ENCODE assay signal across 1 cellular context in the genomic region with DNA sequence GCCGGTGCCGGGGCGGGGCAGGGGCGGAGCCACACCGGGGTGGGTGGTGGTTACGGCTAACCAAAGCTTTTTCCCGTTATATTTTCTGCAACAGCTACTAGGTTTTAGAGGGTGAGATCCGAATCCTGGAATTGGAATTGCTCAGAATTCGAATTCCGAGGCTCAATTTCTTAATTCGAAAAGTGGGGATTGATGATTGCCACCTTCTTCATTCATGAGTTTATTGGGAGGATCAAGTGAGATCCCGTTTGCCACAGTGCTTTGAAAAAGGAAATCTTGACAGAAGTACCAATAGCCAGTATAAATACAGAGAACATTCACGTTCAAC.
TF ChIP-seq lines count a peak whose summit lies in the region.

No MANE protein-coding gene starts in this region.

TF ChIP-seq in K562, 482 proteins besides CTCF, POLR2A, EP300 and RAD21:
- TF ChIP-seq ZNF239 (CRISPR knock-in tag; IDR thresholded peaks at IDR 0.05) (no peak), SIN3A (IDR thresholded peaks at IDR 0.05; ENCODE audit: borderline replicate concordance in 2 of 2, control insufficient read depth in 1 of 2, low read depth in 2 of 2, low read length in 2 of 2) (0 out of 4 replicates have a peak, but pooled peaks of 1 of the 2 experiments have one; percentile 5), PHF20 (IDR thresholded peaks at IDR 0.05; ENCODE audit: partially characterized antibody) (no peak), SMARCA4 (IDR thresholded peaks at IDR 0.05) (0 out of 2 replicates have a peak, but pooled peaks have one; percentile 18), SMARCB1 (IDR thresholded peaks at IDR 0.05; ENCODE audit: insufficient read length, low read depth) (no peak), CSDE1 (IDR thresholded peaks at IDR 0.05) (no peak)
- TF ChIP-seq, protein P1, sequence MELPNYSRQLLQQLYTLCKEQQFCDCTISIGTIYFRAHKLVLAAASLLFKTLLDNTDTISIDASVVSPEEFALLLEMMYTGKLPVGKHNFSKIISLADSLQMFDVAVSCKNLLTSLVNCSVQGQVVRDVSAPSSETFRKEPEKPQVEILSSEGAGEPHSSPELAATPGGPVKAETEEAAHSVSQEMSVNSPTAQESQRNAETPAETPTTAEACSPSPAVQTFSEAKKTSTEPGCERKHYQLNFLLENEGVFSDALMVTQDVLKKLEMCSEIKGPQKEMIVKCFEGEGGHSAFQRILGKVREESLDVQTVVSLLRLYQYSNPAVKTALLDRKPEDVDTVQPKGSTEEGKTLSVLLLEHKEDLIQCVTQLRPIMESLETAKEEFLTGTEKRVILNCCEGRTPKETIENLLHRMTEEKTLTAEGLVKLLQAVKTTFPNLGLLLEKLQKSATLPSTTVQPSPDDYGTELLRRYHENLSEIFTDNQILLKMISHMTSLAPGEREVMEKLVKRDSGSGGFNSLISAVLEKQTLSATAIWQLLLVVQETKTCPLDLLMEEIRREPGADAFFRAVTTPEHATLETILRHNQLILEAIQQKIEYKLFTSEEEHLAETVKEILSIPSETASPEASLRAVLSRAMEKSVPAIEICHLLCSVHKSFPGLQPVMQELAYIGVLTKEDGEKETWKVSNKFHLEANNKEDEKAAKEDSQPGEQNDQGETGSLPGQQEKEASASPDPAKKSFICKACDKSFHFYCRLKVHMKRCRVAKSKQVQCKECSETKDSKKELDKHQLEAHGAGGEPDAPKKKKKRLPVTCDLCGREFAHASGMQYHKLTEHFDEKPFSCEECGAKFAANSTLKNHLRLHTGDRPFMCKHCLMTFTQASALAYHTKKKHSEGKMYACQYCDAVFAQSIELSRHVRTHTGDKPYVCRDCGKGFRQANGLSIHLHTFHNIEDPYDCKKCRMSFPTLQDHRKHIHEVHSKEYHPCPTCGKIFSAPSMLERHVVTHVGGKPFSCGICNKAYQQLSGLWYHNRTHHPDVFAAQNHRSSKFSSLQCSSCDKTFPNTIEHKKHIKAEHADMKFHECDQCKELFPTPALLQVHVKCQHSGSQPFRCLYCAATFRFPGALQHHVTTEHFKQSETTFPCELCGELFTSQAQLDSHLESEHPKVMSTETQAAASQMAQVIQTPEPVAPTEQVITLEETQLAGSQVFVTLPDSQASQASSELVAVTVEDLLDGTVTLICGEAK (IDR thresholded peaks at IDR 0.05), result 0 out of 2 replicates have a peak, but pooled peaks have one; percentile 6
- TF ChIP-seq, protein P1 (CRISPR knock-in tag; IDR thresholded peaks at IDR 0.05), result no peak
